ENCODE assay signal across 18 cellular contexts in the genomic region with DNA sequence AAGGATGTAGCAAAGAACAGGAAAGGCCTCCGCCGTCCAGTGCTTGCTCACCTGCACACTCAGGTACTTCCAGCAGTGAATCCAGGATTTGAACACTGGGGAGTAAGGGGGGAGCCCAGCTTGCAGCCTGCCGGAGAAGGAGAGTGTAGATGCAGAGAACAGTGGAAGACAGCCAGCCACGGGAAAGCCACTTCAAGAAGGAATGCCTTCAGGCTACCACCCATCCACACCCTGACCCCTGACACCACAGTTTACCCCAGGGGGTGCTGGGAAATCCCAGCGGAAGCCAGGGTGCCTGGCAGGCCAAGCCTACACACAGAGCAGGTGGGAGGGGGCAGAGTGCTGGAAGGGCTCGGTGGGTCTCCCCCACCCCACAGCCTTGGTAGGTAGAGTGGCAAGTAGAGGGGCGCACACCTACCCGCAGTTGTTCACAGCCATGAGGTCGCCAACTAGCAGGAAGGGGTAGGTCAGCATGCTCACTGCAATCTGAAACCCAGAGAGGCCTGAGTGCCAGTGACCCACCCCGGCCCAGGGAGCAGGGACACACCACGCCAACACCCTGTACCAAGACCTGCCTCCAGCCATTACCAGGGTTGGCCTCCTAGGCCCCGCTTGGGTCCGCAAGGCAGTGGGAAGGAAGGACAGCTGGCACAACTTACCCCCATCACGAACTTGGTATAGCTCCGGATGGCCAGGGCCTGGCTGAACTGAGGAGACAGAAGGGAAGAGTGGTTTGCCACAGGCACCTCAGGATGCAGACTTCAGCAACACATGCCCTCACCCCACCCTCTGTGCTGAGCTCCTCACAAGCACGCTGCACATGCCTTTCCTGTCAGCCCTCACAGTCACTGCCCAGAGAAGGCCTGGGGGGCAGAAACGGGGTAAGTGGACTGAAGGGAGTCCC. TPM values are rescaled to one million over a fixed set of nuclear protein-coding genes. Genes with fewer than 3 reads are reported as not detected.
DNase-seq lines count a peak whose midpoint lies in the region; ATAC-seq and TF ChIP-seq lines count a peak whose summit lies in the region.
"Had no signal": no experiment of that assay in that cellular context is flagged by ENCODE, and none has a peak within 500 bp of the region (broad histone marks: within the 10 kb centered on the region; RNA-seq: fewer than 3 reads in every experiment).

No MANE protein-coding gene starts in this region.

- peaks cover 66% of the 10 kb centered on the region for H3K36me3 Mint-ChIP-seq in stimulated activated naive CD8-positive, alpha-beta T cell treated with anti-CD3 and anti-CD28 coated beads, Interleukin-15, Interleukin-2, amounts not matched to agents 100 ng/mL and 50 ng/mL, for 24 hours (ENCODE audit: low read depth)
- H3K36me3 Mint-ChIP-seq in activated T-helper 17 cell treated with anti-CD3 and anti-CD28 coated beads, Interleukin-2, amount 50 U/mL, for 72 hours (ENCODE audit: low read depth): peaks cover 85% of the 10 kb centered on the region
- H3K36me3 Mint-ChIP-seq in nephron progenitor cell (ENCODE audit: low read depth): peaks cover 52% of the 10 kb centered on the region

- no peak for TF ChIP-seq CTCF in nephron progenitor cell (IDR thresholded peaks at IDR 0.05)

- ATAC-seq in stimulated activated naive CD8-positive, alpha-beta T cell treated with anti-CD3 and anti-CD28 coated beads, Interleukin-15, Interleukin-2, amounts not matched to agents 100 U/mL and 50 U/mL, for 24 hours: no peak
- ATAC-seq in activated T-helper 17 cell treated with anti-CD3 and anti-CD28 coated beads, Interleukin-2, amount 50 U/mL, for 72 hours (replicated peaks): no peak
- ATAC-seq: activated CD4-positive, alpha-beta T cell treated with anti-CD3 and anti-CD28 coated beads for 36 hours; CD8-positive, alpha-beta T cell had no signal

- no peaks in the 10 kb centered on the region for H3K27me3 Mint-ChIP-seq in stimulated activated naive CD8-positive, alpha-beta T cell treated with anti-CD3 and anti-CD28 coated beads, Interleukin-15, Interleukin-2, amounts not matched to agents 100 ng/mL and 50 ng/mL, for 24 hours
- H3K27me3 Mint-ChIP-seq in activated T-helper 17 cell treated with anti-CD3 and anti-CD28 coated beads, Interleukin-2, amount 50 U/mL, for 72 hours: no peaks in the 10 kb centered on the region
- H3K27me3 Mint-ChIP-seq in nephron progenitor cell (ENCODE audit: low read depth, poor library complexity): peaks cover 3% of the 10 kb centered on the region
- H3K27me3 Mint-ChIP-seq: activated CD4-positive, alpha-beta T cell treated with anti-CD3 and anti-CD28 coated beads for 36 hours had no signal

- no peaks in the 10 kb centered on the region for H3K4me1 Mint-ChIP-seq in stimulated activated naive CD8-positive, alpha-beta T cell treated with anti-CD3 and anti-CD28 coated beads, Interleukin-15, Interleukin-2, amounts not matched to agents 100 ng/mL and 50 ng/mL, for 24 hours (ENCODE audit: low read depth)
- no peaks in the 10 kb centered on the region for H3K4me1 Mint-ChIP-seq in activated T-helper 17 cell treated with anti-CD3 and anti-CD28 coated beads, Interleukin-2, amount 50 U/mL, for 72 hours
- H3K4me1 Mint-ChIP-seq in nephron progenitor cell: peaks cover 25% of the 10 kb centered on the region
- H3K4me1 Mint-ChIP-seq: activated CD4-positive, alpha-beta T cell treated with anti-CD3 and anti-CD28 coated beads for 36 hours had no signal

- H3K4me3 Mint-ChIP-seq in stimulated activated naive CD8-positive, alpha-beta T cell treated with anti-CD3 and anti-CD28 coated beads, Interleukin-15, Interleukin-2, amounts not matched to agents 100 ng/mL and 50 ng/mL, for 24 hours: no peak overlapping the region
- no peak overlapping the region for H3K4me3 Mint-ChIP-seq in activated T-helper 17 cell treated with anti-CD3 and anti-CD28 coated beads, Interleukin-2, amount 50 U/mL, for 72 hours
- H3K4me3 Mint-ChIP-seq in nephron progenitor cell: no peak overlapping the region
- H3K4me3 Mint-ChIP-seq: activated CD4-positive, alpha-beta T cell treated with anti-CD3 and anti-CD28 coated beads for 36 hours; CD8-positive, alpha-beta T cell had no signal

- DNase-seq in stimulated activated naive CD8-positive, alpha-beta T cell treated with anti-CD3 and anti-CD28 coated beads, Interleukin-15, Interleukin-2, amounts not matched to agents 100 U/mL and 50 U/mL, for 24 hours: no peak
- DNase-seq in nephron progenitor cell (no peak), NCI-H774 (lab: John Stamatoyannopoulos, UW) (no peak), mesenteric fat pad (ENCODE audit: low spot score) (no peak)
- DNase-seq in activated CD4-positive, alpha-beta T cell treated with anti-CD3 and anti-CD28 coated beads for 4 hours: no peak
- DNase-seq: activated CD4-positive, alpha-beta T cell treated with anti-CD3 and anti-CD28 coated beads for 36 hours; activated CD8-positive, alpha-beta memory T cell treated with anti-CD3 and anti-CD28 coated beads, Interleukin-2, amount 50 U/mL, for 4 hours; activated gamma-delta T cell; amygdala; CD8-positive, alpha-beta T cell; central memory CD4-positive, alpha-beta T cell; dermis blood vessel endothelial cell; DMS153; Karpas-422; NCI-H1694 treated with DMSO at 0.1 percent for 48 hours had no signal

- H3K27ac Mint-ChIP-seq in stimulated activated naive CD8-positive, alpha-beta T cell treated with anti-CD3 and anti-CD28 coated beads, Interleukin-15, Interleukin-2, amounts not matched to agents 100 ng/mL and 50 ng/mL, for 24 hours: peak overlapping the region; percentile 2
- H3K27ac Mint-ChIP-seq in activated T-helper 17 cell treated with anti-CD3 and anti-CD28 coated beads, Interleukin-2, amount 50 U/mL, for 72 hours: peak overlapping the region; percentile 37
- H3K27ac Mint-ChIP-seq in nephron progenitor cell: peak overlapping the region; percentile 85
- H3K27ac Mint-ChIP-seq: activated CD4-positive, alpha-beta T cell treated with anti-CD3 and anti-CD28 coated beads for 36 hours; CD8-positive, alpha-beta T cell had no signal

- H3K9me3 Mint-ChIP-seq in stimulated activated naive CD8-positive, alpha-beta T cell treated with anti-CD3 and anti-CD28 coated beads, Interleukin-15, Interleukin-2, amounts not matched to agents 100 ng/mL and 50 ng/mL, for 24 hours: no peaks in the 10 kb centered on the region
- no peaks in the 10 kb centered on the region for H3K9me3 Mint-ChIP-seq in activated T-helper 17 cell treated with anti-CD3 and anti-CD28 coated beads, Interleukin-2, amount 50 U/mL, for 72 hours
- H3K9me3 Mint-ChIP-seq in nephron progenitor cell: no peaks in the 10 kb centered on the region
- H3K9me3 Mint-ChIP-seq: CD8-positive, alpha-beta T cell had no signal

RNA-seq across cellular contexts. Expression of gene PI16, which starts 15.7 kb away (rescaled TPM):
- 1 to 10 TPM; 1.8 to 2.1 TPM for total RNA-seq in activated T-helper 17 cell treated with anti-CD3 and anti-CD28 coated beads, Interleukin-2, amount 50 U/mL, for 72 hours
- total RNA-seq in mesenteric fat pad: 22.5 TPM
- total RNA-seq: dermis blood vessel endothelial cell, G401 had no signal

RNA-seq across cellular contexts. Expression of gene MTCH1, which starts 15.8 kb away (rescaled TPM):
- total RNA-seq in activated T-helper 17 cell treated with anti-CD3 and anti-CD28 coated beads, Interleukin-2, amount 50 U/mL, for 72 hours: 100 to 1,000 TPM in 1 of 2 donors, 10 to 100 TPM in 1; 97.9 to 133 TPM
- 169 TPM for total RNA-seq in mesenteric fat pad

RNA-seq across cellular contexts. Expression of gene FGD2, which starts 35.2 kb away (rescaled TPM):
- 1 to 10 TPM; 5.3 to 8.3 TPM for total RNA-seq in activated T-helper 17 cell treated with anti-CD3 and anti-CD28 coated beads, Interleukin-2, amount 50 U/mL, for 72 hours
- total RNA-seq in mesenteric fat pad: 32.6 TPM
- total RNA-seq: dermis blood vessel endothelial cell had no signal

Comparison
In these comparisons a context has a peak if more than half of its experiments do, and no peak if none do; other contexts are left out.
1. H3K27ac Mint-ChIP-seq: peak in every context shown above with its lines; median percentile 85 in nephron progenitor cell; 37 in activated T-helper 17 cell treated with anti-CD3 and anti-CD28 coated beads, Interleukin-2, amount 50 U/mL, for 72 hours; 2 in stimulated activated naive CD8-positive, alpha-beta T cell treated with anti-CD3 and anti-CD28 coated beads, Interleukin-15, Interleukin-2, amounts not matched to agents 100 ng/mL and 50 ng/mL, for 24 hours.